ENCODE assay signal across 23 cellular contexts in the genomic region with DNA sequence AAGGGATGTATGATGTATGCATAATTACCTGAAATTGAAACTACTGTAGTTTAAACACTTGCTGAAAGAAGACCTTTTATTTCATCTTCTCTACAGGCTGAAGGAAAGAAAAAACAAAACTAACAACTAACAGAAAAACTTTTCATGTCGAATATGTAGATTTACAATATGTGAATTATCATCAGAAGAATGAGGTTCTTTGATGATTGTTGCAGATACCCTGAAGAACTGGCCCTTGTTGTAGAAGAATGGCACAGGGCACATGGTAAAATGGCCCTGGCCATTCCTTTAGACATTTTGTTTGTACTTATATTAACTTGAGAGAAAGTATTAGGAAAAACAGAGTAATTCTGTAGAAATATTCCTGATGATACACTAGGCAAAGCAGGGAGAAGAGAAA.
"Had no signal": no experiment of that assay in that cellular context is flagged by ENCODE, and none has a peak within 500 bp of the region (broad histone marks: within the 10 kb centered on the region; RNA-seq: fewer than 3 reads in every experiment).

No MANE protein-coding gene starts in this region.

- H3K36me3 ChIP-seq: esophagus muscularis mucosa, gastroesophageal sphincter, left ventricle myocardium inferior, lower lobe of right lung, pancreas, right atrium auricular region, sigmoid colon, stomach, thoracic aorta, transverse colon had no signal

- H3K36me3 Mint-ChIP-seq: mesothelial cell of epicardium had no signal

- H3K4me1 Mint-ChIP-seq: memory B cell had no signal

- H3K9me3 ChIP-seq: esophagus muscularis mucosa, gastroesophageal sphincter, left ventricle myocardium inferior, lower lobe of right lung, pancreas, right atrium auricular region, sigmoid colon, stomach, thoracic aorta, transverse colon had no signal

- H3K9me3 Mint-ChIP-seq: effector memory CD8-positive, alpha-beta T cell; memory B cell; mesothelial cell of epicardium; nephron had no signal

- H3K4me1 ChIP-seq: esophagus muscularis mucosa, gastroesophageal sphincter, left ventricle myocardium inferior, lower lobe of right lung, pancreas, right atrium auricular region, sigmoid colon, stomach, transverse colon had no signal

- H3K27me3 ChIP-seq: esophagus muscularis mucosa, gastroesophageal sphincter, pancreas, right atrium auricular region, sigmoid colon, stomach, transverse colon had no signal

- H3K27ac Mint-ChIP-seq: memory B cell, mesothelial cell of epicardium, nephron had no signal

- H3K27me3 Mint-ChIP-seq: effector memory CD8-positive, alpha-beta T cell had no signal

- DNase-seq: effector memory CD8-positive, alpha-beta T cell; glutamatergic neuron; kidney; left cardiac atrium; left ventricle myocardium inferior; lower lobe of right lung; occipital lobe; pancreas; sigmoid colon; stimulated activated CD4-positive, alpha-beta T cell treated with anti-CD3 and anti-CD28 coated beads, Interleukin-2, amount 100 ng/mL, for 24 hours; stimulated activated CD4-positive, alpha-beta T cell treated with anti-CD3 and anti-CD28 coated beads, Interleukin-4, amount 100 ng/mL, for 4 hours; stimulated activated naive CD4-positive, alpha-beta T cell; stomach; substantia nigra; transverse colon had no signal

- H3K4me3 Mint-ChIP-seq: effector memory CD8-positive, alpha-beta T cell; memory B cell; mesothelial cell of epicardium; nephron had no signal

- H3K4me3 ChIP-seq: esophagus muscularis mucosa, gastroesophageal sphincter, left ventricle myocardium inferior, lower lobe of right lung, pancreas, right atrium auricular region, sigmoid colon, skin epidermis, stomach, thoracic aorta, transverse colon had no signal
